ENCODE assay signal across 1 cellular context in the genomic region with DNA sequence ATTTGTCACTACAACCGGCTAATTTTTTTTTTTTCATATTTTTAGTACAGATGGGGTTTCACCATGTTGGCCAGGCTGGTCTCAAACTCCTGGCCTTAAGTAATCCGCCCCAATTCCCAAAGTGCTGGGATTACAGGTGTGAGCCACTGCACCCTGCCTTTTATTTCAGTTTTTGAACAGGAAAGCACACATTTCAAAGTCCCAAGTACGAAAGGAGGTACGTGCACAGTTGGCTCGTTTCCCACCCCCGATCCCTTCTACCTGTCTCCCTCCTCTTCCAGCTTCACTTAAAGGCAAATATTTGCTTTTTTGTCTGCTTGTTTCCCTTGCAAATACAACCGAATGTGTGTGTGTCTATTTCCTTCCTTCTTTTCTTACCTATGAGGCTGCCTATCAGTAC.
TF ChIP-seq lines count a peak whose summit lies in the region.

No MANE protein-coding gene starts in this region.

TF ChIP-seq in HepG2, 621 proteins besides CTCF, POLR2A, EP300 and RAD21 (continued from another document and continues in another):
- TF ChIP-seq ZSCAN31 (CRISPR knock-in tag; IDR thresholded peaks at IDR 0.05; ENCODE audit: low read depth) (no peak), AGO2 (optimal IDR thresholded peaks at IDR 0.05; ENCODE audit: low read depth, low read length) (no peak), PAF1 (CRISPR knock-in tag; IDR thresholded peaks at IDR 0.05) (no peak), TBL1XR1 (IDR thresholded peaks at IDR 0.05; ENCODE audit: borderline replicate concordance, low read length, partially characterized antibody) (no peak), MZF1 (CRISPR knock-in tag; IDR thresholded peaks at IDR 0.05; ENCODE audit: borderline replicate concordance) (no peak), PITX1 (CRISPR knock-in tag; IDR thresholded peaks at IDR 0.05) (peak; percentile 90), ZNF253 (CRISPR knock-in tag; IDR thresholded peaks at IDR 0.05; ENCODE audit: borderline replicate concordance) (no peak), FOXK2 (IDR thresholded peaks at IDR 0.05) (no peak; the same call in 1 of the 2 replicates), ZNF768 (CRISPR knock-in tag; IDR thresholded peaks at IDR 0.05) (no peak), ZNF30 (CRISPR knock-in tag; IDR thresholded peaks at IDR 0.05) (no peak), PHF20 (CRISPR knock-in tag; IDR thresholded peaks at IDR 0.05) (no peak), ZNF577 (CRISPR knock-in tag; IDR thresholded peaks at IDR 0.05; ENCODE audit: borderline replicate concordance, low read depth) (no peak), KAT7 (CRISPR knock-in tag; IDR thresholded peaks at IDR 0.05; ENCODE audit: borderline replicate concordance) (no peak), CBX2 (IDR thresholded peaks at IDR 0.05; ENCODE audit: low read depth, low read length) (no peak), CBX2 (CRISPR knock-in tag; IDR thresholded peaks at IDR 0.05; ENCODE audit: low read depth) (peak; percentile 44; the same call in 1 of the 2 replicates), ZNF850 (CRISPR knock-in tag; conservative IDR thresholded peaks at IDR 0.05) (no peak), ZNF749 (CRISPR knock-in tag; IDR thresholded peaks at IDR 0.05; ENCODE audit: borderline replicate concordance) (no peak), ZFYVE20 (CRISPR knock-in tag; IDR thresholded peaks at IDR 0.05; ENCODE audit: borderline replicate concordance, low read depth) (no peak), SMYD3 (CRISPR knock-in tag; IDR thresholded peaks at IDR 0.05) (no peak), ZNF225 (CRISPR knock-in tag; IDR thresholded peaks at IDR 0.05) (no peak), ZMYM3 (CRISPR knock-in tag; IDR thresholded peaks at IDR 0.05) (peak; percentile 86), HNRNPL (IDR thresholded peaks at IDR 0.05; ENCODE audit: low read depth, low read length) (no peak), NCOA1 (CRISPR knock-in tag; IDR thresholded peaks at IDR 0.05) (no peak), MAFK (conservative IDR thresholded peaks at IDR 0.05 in 1 of 2, IDR thresholded peaks at IDR 0.05 in 1 of 2; ENCODE audit: low read length in 2 of 2) (no peak)
- TF ChIP-seq, protein P1, sequence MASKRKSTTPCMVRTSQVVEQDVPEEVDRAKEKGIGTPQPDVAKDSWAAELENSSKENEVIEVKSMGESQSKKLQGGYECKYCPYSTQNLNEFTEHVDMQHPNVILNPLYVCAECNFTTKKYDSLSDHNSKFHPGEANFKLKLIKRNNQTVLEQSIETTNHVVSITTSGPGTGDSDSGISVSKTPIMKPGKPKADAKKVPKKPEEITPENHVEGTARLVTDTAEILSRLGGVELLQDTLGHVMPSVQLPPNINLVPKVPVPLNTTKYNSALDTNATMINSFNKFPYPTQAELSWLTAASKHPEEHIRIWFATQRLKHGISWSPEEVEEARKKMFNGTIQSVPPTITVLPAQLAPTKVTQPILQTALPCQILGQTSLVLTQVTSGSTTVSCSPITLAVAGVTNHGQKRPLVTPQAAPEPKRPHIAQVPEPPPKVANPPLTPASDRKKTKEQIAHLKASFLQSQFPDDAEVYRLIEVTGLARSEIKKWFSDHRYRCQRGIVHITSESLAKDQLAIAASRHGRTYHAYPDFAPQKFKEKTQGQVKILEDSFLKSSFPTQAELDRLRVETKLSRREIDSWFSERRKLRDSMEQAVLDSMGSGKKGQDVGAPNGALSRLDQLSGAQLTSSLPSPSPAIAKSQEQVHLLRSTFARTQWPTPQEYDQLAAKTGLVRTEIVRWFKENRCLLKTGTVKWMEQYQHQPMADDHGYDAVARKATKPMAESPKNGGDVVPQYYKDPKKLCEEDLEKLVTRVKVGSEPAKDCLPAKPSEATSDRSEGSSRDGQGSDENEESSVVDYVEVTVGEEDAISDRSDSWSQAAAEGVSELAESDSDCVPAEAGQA (IDR thresholded peaks at IDR 0.05; ENCODE audit: low read depth) = no peak
- TF ChIP-seq, protein P1 (CRISPR knock-in tag; IDR thresholded peaks at IDR 0.05; ENCODE audit: borderline replicate concordance) = no peak
- TF ChIP-seq, protein P2, sequence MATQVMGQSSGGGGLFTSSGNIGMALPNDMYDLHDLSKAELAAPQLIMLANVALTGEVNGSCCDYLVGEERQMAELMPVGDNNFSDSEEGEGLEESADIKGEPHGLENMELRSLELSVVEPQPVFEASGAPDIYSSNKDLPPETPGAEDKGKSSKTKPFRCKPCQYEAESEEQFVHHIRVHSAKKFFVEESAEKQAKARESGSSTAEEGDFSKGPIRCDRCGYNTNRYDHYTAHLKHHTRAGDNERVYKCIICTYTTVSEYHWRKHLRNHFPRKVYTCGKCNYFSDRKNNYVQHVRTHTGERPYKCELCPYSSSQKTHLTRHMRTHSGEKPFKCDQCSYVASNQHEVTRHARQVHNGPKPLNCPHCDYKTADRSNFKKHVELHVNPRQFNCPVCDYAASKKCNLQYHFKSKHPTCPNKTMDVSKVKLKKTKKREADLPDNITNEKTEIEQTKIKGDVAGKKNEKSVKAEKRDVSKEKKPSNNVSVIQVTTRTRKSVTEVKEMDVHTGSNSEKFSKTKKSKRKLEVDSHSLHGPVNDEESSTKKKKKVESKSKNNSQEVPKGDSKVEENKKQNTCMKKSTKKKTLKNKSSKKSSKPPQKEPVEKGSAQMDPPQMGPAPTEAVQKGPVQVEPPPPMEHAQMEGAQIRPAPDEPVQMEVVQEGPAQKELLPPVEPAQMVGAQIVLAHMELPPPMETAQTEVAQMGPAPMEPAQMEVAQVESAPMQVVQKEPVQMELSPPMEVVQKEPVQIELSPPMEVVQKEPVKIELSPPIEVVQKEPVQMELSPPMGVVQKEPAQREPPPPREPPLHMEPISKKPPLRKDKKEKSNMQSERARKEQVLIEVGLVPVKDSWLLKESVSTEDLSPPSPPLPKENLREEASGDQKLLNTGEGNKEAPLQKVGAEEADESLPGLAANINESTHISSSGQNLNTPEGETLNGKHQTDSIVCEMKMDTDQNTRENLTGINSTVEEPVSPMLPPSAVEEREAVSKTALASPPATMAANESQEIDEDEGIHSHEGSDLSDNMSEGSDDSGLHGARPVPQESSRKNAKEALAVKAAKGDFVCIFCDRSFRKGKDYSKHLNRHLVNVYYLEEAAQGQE (IDR thresholded peaks at IDR 0.05; ENCODE audit: borderline replicate concordance in 1 of 2, low read depth in 1 of 2, low read length in 2 of 2) = 0 out of 4 replicates have a peak, but pooled peaks of 1 of the 2 experiments have one; percentile 21
- TF ChIP-seq, protein P3, sequence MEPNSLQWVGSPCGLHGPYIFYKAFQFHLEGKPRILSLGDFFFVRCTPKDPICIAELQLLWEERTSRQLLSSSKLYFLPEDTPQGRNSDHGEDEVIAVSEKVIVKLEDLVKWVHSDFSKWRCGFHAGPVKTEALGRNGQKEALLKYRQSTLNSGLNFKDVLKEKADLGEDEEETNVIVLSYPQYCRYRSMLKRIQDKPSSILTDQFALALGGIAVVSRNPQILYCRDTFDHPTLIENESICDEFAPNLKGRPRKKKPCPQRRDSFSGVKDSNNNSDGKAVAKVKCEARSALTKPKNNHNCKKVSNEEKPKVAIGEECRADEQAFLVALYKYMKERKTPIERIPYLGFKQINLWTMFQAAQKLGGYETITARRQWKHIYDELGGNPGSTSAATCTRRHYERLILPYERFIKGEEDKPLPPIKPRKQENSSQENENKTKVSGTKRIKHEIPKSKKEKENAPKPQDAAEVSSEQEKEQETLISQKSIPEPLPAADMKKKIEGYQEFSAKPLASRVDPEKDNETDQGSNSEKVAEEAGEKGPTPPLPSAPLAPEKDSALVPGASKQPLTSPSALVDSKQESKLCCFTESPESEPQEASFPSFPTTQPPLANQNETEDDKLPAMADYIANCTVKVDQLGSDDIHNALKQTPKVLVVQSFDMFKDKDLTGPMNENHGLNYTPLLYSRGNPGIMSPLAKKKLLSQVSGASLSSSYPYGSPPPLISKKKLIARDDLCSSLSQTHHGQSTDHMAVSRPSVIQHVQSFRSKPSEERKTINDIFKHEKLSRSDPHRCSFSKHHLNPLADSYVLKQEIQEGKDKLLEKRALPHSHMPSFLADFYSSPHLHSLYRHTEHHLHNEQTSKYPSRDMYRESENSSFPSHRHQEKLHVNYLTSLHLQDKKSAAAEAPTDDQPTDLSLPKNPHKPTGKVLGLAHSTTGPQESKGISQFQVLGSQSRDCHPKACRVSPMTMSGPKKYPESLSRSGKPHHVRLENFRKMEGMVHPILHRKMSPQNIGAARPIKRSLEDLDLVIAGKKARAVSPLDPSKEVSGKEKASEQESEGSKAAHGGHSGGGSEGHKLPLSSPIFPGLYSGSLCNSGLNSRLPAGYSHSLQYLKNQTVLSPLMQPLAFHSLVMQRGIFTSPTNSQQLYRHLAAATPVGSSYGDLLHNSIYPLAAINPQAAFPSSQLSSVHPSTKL (CRISPR knock-in tag; IDR thresholded peaks at IDR 0.05) = peak; percentile 90
- TF ChIP-seq, protein P4, sequence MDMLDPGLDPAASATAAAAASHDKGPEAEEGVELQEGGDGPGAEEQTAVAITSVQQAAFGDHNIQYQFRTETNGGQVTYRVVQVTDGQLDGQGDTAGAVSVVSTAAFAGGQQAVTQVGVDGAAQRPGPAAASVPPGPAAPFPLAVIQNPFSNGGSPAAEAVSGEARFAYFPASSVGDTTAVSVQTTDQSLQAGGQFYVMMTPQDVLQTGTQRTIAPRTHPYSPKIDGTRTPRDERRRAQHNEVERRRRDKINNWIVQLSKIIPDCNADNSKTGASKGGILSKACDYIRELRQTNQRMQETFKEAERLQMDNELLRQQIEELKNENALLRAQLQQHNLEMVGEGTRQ (IDR thresholded peaks at IDR 0.05; ENCODE audit: low read depth, low read length) = no peak
- TF ChIP-seq, protein P4 (CRISPR knock-in tag; IDR thresholded peaks at IDR 0.05; ENCODE audit: borderline replicate concordance) = no peak
- TF ChIP-seq, protein P5, sequence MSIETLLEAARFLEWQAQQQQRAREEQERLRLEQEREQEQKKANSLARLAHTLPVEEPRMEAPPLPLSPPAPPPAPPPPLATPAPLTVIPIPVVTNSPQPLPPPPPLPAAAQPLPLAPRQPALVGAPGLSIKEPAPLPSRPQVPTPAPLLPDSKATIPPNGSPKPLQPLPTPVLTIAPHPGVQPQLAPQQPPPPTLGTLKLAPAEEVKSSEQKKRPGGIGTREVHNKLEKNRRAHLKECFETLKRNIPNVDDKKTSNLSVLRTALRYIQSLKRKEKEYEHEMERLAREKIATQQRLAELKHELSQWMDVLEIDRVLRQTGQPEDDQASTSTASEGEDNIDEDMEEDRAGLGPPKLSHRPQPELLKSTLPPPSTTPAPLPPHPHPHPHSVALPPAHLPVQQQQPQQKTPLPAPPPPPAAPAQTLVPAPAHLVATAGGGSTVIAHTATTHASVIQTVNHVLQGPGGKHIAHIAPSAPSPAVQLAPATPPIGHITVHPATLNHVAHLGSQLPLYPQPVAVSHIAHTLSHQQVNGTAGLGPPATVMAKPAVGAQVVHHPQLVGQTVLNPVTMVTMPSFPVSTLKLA (IDR thresholded peaks at IDR 0.05) = no peak
- TF ChIP-seq, protein P6, sequence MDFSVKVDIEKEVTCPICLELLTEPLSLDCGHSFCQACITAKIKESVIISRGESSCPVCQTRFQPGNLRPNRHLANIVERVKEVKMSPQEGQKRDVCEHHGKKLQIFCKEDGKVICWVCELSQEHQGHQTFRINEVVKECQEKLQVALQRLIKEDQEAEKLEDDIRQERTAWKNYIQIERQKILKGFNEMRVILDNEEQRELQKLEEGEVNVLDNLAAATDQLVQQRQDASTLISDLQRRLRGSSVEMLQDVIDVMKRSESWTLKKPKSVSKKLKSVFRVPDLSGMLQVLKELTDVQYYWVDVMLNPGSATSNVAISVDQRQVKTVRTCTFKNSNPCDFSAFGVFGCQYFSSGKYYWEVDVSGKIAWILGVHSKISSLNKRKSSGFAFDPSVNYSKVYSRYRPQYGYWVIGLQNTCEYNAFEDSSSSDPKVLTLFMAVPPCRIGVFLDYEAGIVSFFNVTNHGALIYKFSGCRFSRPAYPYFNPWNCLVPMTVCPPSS (IDR thresholded peaks at IDR 0.05) = no peak
- TF ChIP-seq, protein P7, sequence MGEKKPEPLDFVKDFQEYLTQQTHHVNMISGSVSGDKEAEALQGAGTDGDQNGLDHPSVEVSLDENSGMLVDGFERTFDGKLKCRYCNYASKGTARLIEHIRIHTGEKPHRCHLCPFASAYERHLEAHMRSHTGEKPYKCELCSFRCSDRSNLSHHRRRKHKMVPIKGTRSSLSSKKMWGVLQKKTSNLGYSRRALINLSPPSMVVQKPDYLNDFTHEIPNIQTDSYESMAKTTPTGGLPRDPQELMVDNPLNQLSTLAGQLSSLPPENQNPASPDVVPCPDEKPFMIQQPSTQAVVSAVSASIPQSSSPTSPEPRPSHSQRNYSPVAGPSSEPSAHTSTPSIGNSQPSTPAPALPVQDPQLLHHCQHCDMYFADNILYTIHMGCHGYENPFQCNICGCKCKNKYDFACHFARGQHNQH (CRISPR knock-in tag; IDR thresholded peaks at IDR 0.05) = peak; percentile 96
- TF ChIP-seq, protein P8, sequence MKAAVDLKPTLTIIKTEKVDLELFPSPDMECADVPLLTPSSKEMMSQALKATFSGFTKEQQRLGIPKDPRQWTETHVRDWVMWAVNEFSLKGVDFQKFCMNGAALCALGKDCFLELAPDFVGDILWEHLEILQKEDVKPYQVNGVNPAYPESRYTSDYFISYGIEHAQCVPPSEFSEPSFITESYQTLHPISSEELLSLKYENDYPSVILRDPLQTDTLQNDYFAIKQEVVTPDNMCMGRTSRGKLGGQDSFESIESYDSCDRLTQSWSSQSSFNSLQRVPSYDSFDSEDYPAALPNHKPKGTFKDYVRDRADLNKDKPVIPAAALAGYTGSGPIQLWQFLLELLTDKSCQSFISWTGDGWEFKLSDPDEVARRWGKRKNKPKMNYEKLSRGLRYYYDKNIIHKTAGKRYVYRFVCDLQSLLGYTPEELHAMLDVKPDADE (CRISPR knock-in tag; IDR thresholded peaks at IDR 0.05) = no peak
